ENCODE assay signal across 3 cellular contexts in genomic region chr10:97528876-97529275, GRCh38. TPM values are rescaled to one million over a fixed set of nuclear protein-coding genes. Genes with fewer than 3 reads are reported as not detected.
"Had no signal": no experiment of that assay in that cellular context is flagged by ENCODE, and none has a peak within 500 bp of the region (broad histone marks: within the 10 kb centered on the region; RNA-seq: fewer than 3 reads in every experiment).

No MANE protein-coding gene starts in this region.

RNA-seq across cellular contexts. Expression of gene ANKRD2, which starts 43.7 kb away (rescaled TPM):
- total RNA-seq: endodermal cell, frontal cortex, glomerular endothelial cell had no signal
